In genomic region chr3:95312650-95313049, GRCh38 we compare ENCODE assay signal across 26 cellular contexts.
"Had no signal": no experiment of that assay in that cellular context is flagged by ENCODE, and none has a peak within 500 bp of the region (broad histone marks: within the 10 kb centered on the region; RNA-seq: fewer than 3 reads in every experiment).

No MANE protein-coding gene starts in this region.

- ATAC-seq: activated naive CD4-positive, alpha-beta T cell treated with anti-CD3 and anti-CD28 coated beads, Interleukin-2, amount 50 U/mL, for 72 hours; activated naive CD8-positive, alpha-beta T cell treated with anti-CD3 and anti-CD28 coated beads, Interleukin-2, amount 50 U/mL, for 24 hours; activated T-cell treated with anti-CD3 and anti-CD28 coated beads, Interleukin-2, amount 50 U/mL, for 4 hours; body of pancreas; PC-3 had no signal

- H3K4me3 ChIP-seq: ascending aorta, body of pancreas, coronary artery, MG63 had no signal

- H3K9me2 ChIP-seq: SK-N-SH had no signal

- H3K27ac ChIP-seq: ascending aorta, body of pancreas, coronary artery, KMS-11, VCaP had no signal

- H3K9me3 ChIP-seq: body of pancreas, MG63, SK-N-SH had no signal

- H3K36me3 ChIP-seq: ascending aorta, MG63 had no signal

- H3K4me2 ChIP-seq: SK-N-SH had no signal

- DNase-seq: activated CD4-positive, alpha-beta memory T cell treated with anti-CD3 and anti-CD28 coated beads for 36 hours; activated CD4-positive, alpha-beta T cell treated with anti-CD3 and anti-CD28 coated beads, Interleukin-2, amount 10 ng/mL, durations not matched to agents 7 days and 5 days; activated CD4-positive, CD25-positive, alpha-beta regulatory T cell; activated CD8-positive, alpha-beta memory T cell treated with anti-CD3 and anti-CD28 coated beads for 24 hours; activated effector memory CD4-positive, alpha-beta T cell treated with anti-CD3 and anti-CD28 coated beads, Interleukin-2, amount 50 U/mL, for 16 hours; activated naive CD4-positive, alpha-beta T cell treated with Interleukin-2 at 50 U/mL for 16 hours; activated naive CD8-positive, alpha-beta T cell treated with anti-CD3 and anti-CD28 coated beads, Interleukin-2, amount 50 U/mL, for 24 hours; activated T-cell treated with anti-CD3 and anti-CD28 coated beads, Interleukin-2, amount 50 U/mL, for 4 hours; amniotic stem cell; body of pancreas; central memory CD4-positive, alpha-beta T cell; MG63; MV-4-11; NCI-H1092 treated with DMSO at 0.1 percent for 48 hours; NCI-H1436 treated with DMSO at 0.1 percent for 48 hours; NCI-H187; NCI-H2081; NCI-H345; NCI-H510A; PC-3; SK-N-SH had no signal

- H3K27me3 ChIP-seq: ascending aorta, body of pancreas, MG63 had no signal

- H3K4me1 ChIP-seq: ascending aorta, body of pancreas had no signal

- H3K9ac ChIP-seq: KMS-11, SK-N-SH had no signal
